15 cellular contexts compared by ENCODE assay signal in the genomic region with DNA sequence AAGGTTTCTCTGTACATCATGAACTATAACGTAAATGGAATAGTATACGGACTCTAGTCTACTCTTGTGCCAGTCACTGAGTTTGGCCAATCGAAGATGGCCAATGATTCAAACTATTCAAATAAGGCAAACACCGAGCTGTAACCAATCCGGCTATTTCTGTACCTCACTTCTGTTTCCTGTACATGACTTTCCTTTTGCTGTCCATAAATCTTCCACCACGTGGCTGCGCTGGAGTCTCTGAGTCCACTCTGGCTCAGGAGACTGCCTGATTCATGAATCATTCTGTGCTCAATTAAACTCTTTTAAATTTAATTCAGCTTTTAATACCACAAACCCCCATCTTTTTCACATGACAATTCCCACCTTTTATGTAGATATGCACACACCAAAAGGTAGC. TPM values are rescaled to one million over a fixed set of nuclear protein-coding genes. Genes with fewer than 3 reads are reported as not detected.
DNase-seq lines count a peak whose midpoint lies in the region; ATAC-seq and TF ChIP-seq lines count a peak whose summit lies in the region.
"Had no signal": no experiment of that assay in that cellular context is flagged by ENCODE, and none has a peak within 500 bp of the region (broad histone marks: within the 10 kb centered on the region; RNA-seq: fewer than 3 reads in every experiment).

No MANE protein-coding gene starts in this region.

- TF ChIP-seq CTCF in fibroblast of the aortic adventitia (IDR thresholded peaks at IDR 0.05; ENCODE audit: insufficient read depth, low read length) (no peak), Caco-2 (IDR thresholded peaks at IDR 0.05; ENCODE audit: insufficient read depth in 1 of 2, low read depth in 1 of 2, low read length in 1 of 2, severe bottlenecking in 1 of 2, unreplicated experiment in 1 of 2) (no peak)

- CTCF ChIA-PET in Caco-2 (lab: Charles Lee) = no interaction called here

- no peak overlapping the region for H3K27ac Mint-ChIP-seq in Caco-2 (ENCODE audit: unreplicated experiment)

- intact Hi-C loops in Caco-2 (cut with micrococcal nuclease; ENCODE audit: unreplicated experiment) = no loop called here

- H3K4me3 ChIP-seq in fibroblast of the aortic adventitia (ENCODE audit: low read depth, low read length) (no peak overlapping the region), Caco-2 (ENCODE audit: low read depth, low read length) (no peak overlapping the region)
- H3K4me3 ChIP-seq: BLaER1, esophagus muscularis mucosa had no signal

- POLR2A ChIA-PET in Caco-2 (lab: Charles Lee) = no interaction called here

- H3K27me3 ChIP-seq in Caco-2 (replicated peaks; ENCODE audit: control insufficient read depth, insufficient read depth, low read length) = no peaks in the 10 kb centered on the region
- H3K27me3 ChIP-seq: BLaER1 had no signal

- no peaks in the 10 kb centered on the region for H3K27me3 Mint-ChIP-seq in Caco-2 (ENCODE audit: insufficient read depth, unreplicated experiment)

- H3K4me3 Mint-ChIP-seq in Caco-2 (ENCODE audit: unreplicated experiment) = no peak overlapping the region

- DNase-seq in stimulated activated CD4-positive, alpha-beta T cell treated with anti-CD3 and anti-CD28 coated beads, Interleukin-15, amount 100 ng/mL, for 24 hours = peak; percentile 37
- no peak for DNase-seq in stimulated activated CD4-positive, alpha-beta T cell treated with anti-CD3 and anti-CD28 coated beads, Interleukin-2, amount 100 ng/mL, for 48 hours
- DNase-seq in RPMI7951 (ENCODE audit: low read depth) = peak; percentile 38
- peak; percentile 4 for DNase-seq in fibroblast of the aortic adventitia (ENCODE audit: low read depth)
- no peak for DNase-seq in DMS153 (lab: John Stamatoyannopoulos, UW)
- no peak for DNase-seq in NCI-H345 (lab: John Stamatoyannopoulos, UW)
- DNase-seq in Caco-2 = no peak
- DNase-seq: central memory CD4-positive, alpha-beta T cell; nucleus accumbens; stimulated activated CD4-positive, alpha-beta T cell treated with anti-CD3 and anti-CD28 coated beads, Interleukin-1b, Interleukin-23, amount 100 ng/mL, for 48 hours; substantia nigra had no signal

- H3K36me3 Mint-ChIP-seq in Caco-2 (ENCODE audit: insufficient read depth, unreplicated experiment) = peaks cover 5% of the 10 kb centered on the region

- no peak for ATAC-seq in HG02798 (IDR thresholded peaks at IDR 0.05; ENCODE audit: poor library complexity, unreplicated experiment)

- peaks cover 8% of the 10 kb centered on the region for H3K4me1 Mint-ChIP-seq in Caco-2 (ENCODE audit: low read depth, unreplicated experiment)

- peaks cover 2% of the 10 kb centered on the region; the same call in 1 of the 2 replicates for H3K36me3 ChIP-seq in Caco-2 (ENCODE audit: control insufficient read depth, insufficient read depth, low read length)
- H3K36me3 ChIP-seq: BLaER1, esophagus muscularis mucosa had no signal

- H3K4me1 ChIP-seq in Caco-2 = no peaks in the 10 kb centered on the region
- H3K4me1 ChIP-seq: esophagus muscularis mucosa had no signal

- no peaks in the 10 kb centered on the region for H3K9me3 ChIP-seq in Caco-2
- H3K9me3 ChIP-seq: BLaER1, esophagus muscularis mucosa had no signal

- BruUV-seq in Caco-2 (replicated peaks; lab: Mats Ljungman, UMichigan) = no TSS peak

- no peaks in the 10 kb centered on the region for H3K9me3 Mint-ChIP-seq in Caco-2 (ENCODE audit: unreplicated experiment)

RNA-seq across cellular contexts. Expression of gene JAML, which starts 1.5 kb away (rescaled TPM):
- total RNA-seq in RPMI7951 (2014; rRNA removed; shearing (Covaris generic)) = not detected in 2 replicates
- total RNA-seq in fibroblast of the aortic adventitia (ENCODE audit: low replicate concordance) (not detected in 2 replicates), Caco-2 (2022) (8.9 and 12.0 TPM in 2 replicates)
- total RNA-seq: NCI-H460 had no signal

RNA-seq across cellular contexts. Expression of gene MPZL3, which starts 25.9 kb away (rescaled TPM):
- 0.68 and 0.72 TPM in 2 replicates for total RNA-seq in RPMI7951 (2014; rRNA removed; shearing (Covaris generic))
- 0.41 and 0.45 TPM in 2 replicates for total RNA-seq in fibroblast of the aortic adventitia (ENCODE audit: low replicate concordance)
- total RNA-seq in Caco-2 (2022) = 29.6 and 31.8 TPM in 2 replicates

RNA-seq across cellular contexts. Expression of gene MPZL2, which starts 37.8 kb away (rescaled TPM):
- 0.72 TPM in 1 of 2 replicates, not detected in the other for total RNA-seq in RPMI7951 (2014; rRNA removed; shearing (Covaris generic))
- 0.36 and 1.1 TPM in 2 replicates for total RNA-seq in fibroblast of the aortic adventitia (ENCODE audit: low replicate concordance)
- total RNA-seq in Caco-2 (2022) = 69.9 and 80.2 TPM in 2 replicates

RNA-seq across cellular contexts. Expression of gene SCN2B, which starts 49.9 kb away (rescaled TPM):
- total RNA-seq in RPMI7951 (2014; rRNA removed; shearing (Covaris generic)) = not detected in 2 replicates
- total RNA-seq in fibroblast of the aortic adventitia (ENCODE audit: low replicate concordance) (0.33 TPM in 1 of 2 replicates, not detected in the other), Caco-2 (2022) (0.09 TPM in 1 of 2 replicates, not detected in the other)
- total RNA-seq: NCI-H460 had no signal

Comparison
In these comparisons a context has a peak if more than half of its experiments do, and no peak if none do; other contexts are left out.
1. DNase-seq: peak in stimulated activated CD4-positive, alpha-beta T cell treated with anti-CD3 and anti-CD28 coated beads, Interleukin-15, amount 100 ng/mL, for 24 hours (single experiment), RPMI7951 (single experiment) and fibroblast of the aortic adventitia (single experiment); none in stimulated activated CD4-positive, alpha-beta T cell treated with anti-CD3 and anti-CD28 coated beads, Interleukin-2, amount 100 ng/mL, for 48 hours (0 of 2), DMS153 (single experiment), NCI-H345 (single experiment) and Caco-2 (0 of 2).
2. RNA of gene MPZL3, which starts 25.9 kb away (total RNA-seq): 29.6 to 31.8 TPM in Caco-2; 0.68 to 0.72 TPM in RPMI7951 and 0.41 to 0.45 TPM in fibroblast of the aortic adventitia; every median in the first group is over 10 times any median in the second.
3. RNA of gene MPZL2, which starts 37.8 kb away (total RNA-seq): 69.9 to 80.2 TPM in Caco-2; 0.72 TPM in RPMI7951 and 0.36 to 1.1 TPM in fibroblast of the aortic adventitia; every median in the first group is over 10 times any median in the second.